In genomic region chr20:61531553-61532345, GRCh38 we compare ENCODE assay signal across 19 cellular contexts.
A peak's percentile ranks its signal among the peaks of the same experiment; 100 is the strongest.
DNase-seq lines count a peak whose midpoint lies in the region; ATAC-seq and TF ChIP-seq lines count a peak whose summit lies in the region.
"Had no signal": no experiment of that assay in that cellular context is flagged by ENCODE, and none has a peak within 500 bp of the region (broad histone marks: within the 10 kb centered on the region; RNA-seq: fewer than 3 reads in every experiment).

No MANE protein-coding gene starts in this region.

- H3K4me3 ChIP-seq in epithelial cell of esophagus (ENCODE audit: low read length) = no peak overlapping the region
- H3K4me3 ChIP-seq in skeletal muscle satellite cell (ENCODE audit: low read length) = no peak overlapping the region
- no peak overlapping the region for H3K4me3 ChIP-seq in ascending aorta
- H3K4me3 ChIP-seq: SJCRH30, skin epidermis had no signal

- TF ChIP-seq CTCF in RWPE1 (conservative IDR thresholded peaks at IDR 0.05; ENCODE audit: low read depth) (no peak), epithelial cell of esophagus (IDR thresholded peaks at IDR 0.05; ENCODE audit: insufficient read depth, low read depth, low read length, missing control alignments) (no peak), ascending aorta (IDR thresholded peaks at IDR 0.05) (no peak)

- H3K4me1 ChIP-seq in skeletal muscle satellite cell (ENCODE audit: control insufficient read depth, insufficient read depth, low read length) = peaks cover 10% of the 10 kb centered on the region
- H3K4me1 ChIP-seq in ascending aorta = no peaks in the 10 kb centered on the region
- H3K4me1 ChIP-seq: SJCRH30 had no signal

- H3K36me3 ChIP-seq in skeletal muscle satellite cell (ENCODE audit: insufficient read depth, low read length) = no peaks in the 10 kb centered on the region
- no peaks in the 10 kb centered on the region for H3K36me3 ChIP-seq in ascending aorta
- H3K36me3 ChIP-seq: SJCRH30 had no signal

- H3K9me3 ChIP-seq in skeletal muscle satellite cell (replicated peaks; ENCODE audit: low read length) = no peaks in the 10 kb centered on the region
- no peaks in the 10 kb centered on the region for H3K9me3 ChIP-seq in ascending aorta
- H3K9me3 ChIP-seq: SJCRH30 had no signal

- H3K27ac ChIP-seq in RWPE1 = peak overlapping the region; percentile 70
- H3K27ac ChIP-seq in ascending aorta = no peak overlapping the region
- H3K27ac ChIP-seq: SJCRH30, skin epidermis had no signal

- CTCF ChIA-PET in RWPE1 (lab: Yijun Ruan, JAX) = interaction anchor here (0.6 kb wide), 1 partner anchor 265 kb away, joined by 3 read pairs; no protein-coding TSS in a partner anchor

- intact Hi-C loops in ascending aorta (cut with DNase I) = no loop called here

- H3K4me2 ChIP-seq in skeletal muscle satellite cell (ENCODE audit: low read length) = peak overlapping the region; percentile 55

- no peak for ATAC-seq in GM21786 (IDR thresholded peaks at IDR 0.05; ENCODE audit: unreplicated experiment)
- ATAC-seq: activated naive CD8-positive, alpha-beta T cell treated with anti-CD3 and anti-CD28 coated beads, Interleukin-2, amount 50 U/mL, for 24 hours; natural killer cell treated with Interleukin-12 subunit alpha and Interleukin-12 subunit beta and Interleukin-15 and Interleukin-18, amount 100 ng/mL, for 72 hours had no signal

- POLR2A ChIA-PET in RWPE1 (lab: Yijun Ruan, JAX; ENCODE audit: low non-redundant PET) = no interaction called here

- DNase-seq in H4 (ENCODE audit: low spot score) (peak; percentile 33), RWPE1 (ENCODE audit: low spot score) (peak; percentile 98), epithelial cell of esophagus (ENCODE audit: low read depth) (peak; percentile 42), NCI-H1417 (lab: John Stamatoyannopoulos, UW) (no peak), ascending aorta (ENCODE audit: low spot score in 2 of 2) (no peak)
- DNase-seq: activated CD4-positive, alpha-beta T cell treated with anti-CD3 and anti-CD28 coated beads for 1 hour; activated naive CD8-positive, alpha-beta T cell treated with anti-CD3 and anti-CD28 coated beads, Interleukin-2, amount 50 U/mL, for 24 hours; effector memory CD4-positive, alpha-beta T cell; hippocampal formation; kidney glomerular epithelial cell; NCI-H2029; NCI-H510A treated with DMSO at 0.1 percent for 48 hours; SJCRH30; stimulated activated CD4-positive, alpha-beta T cell treated with anti-CD3 and anti-CD28 coated beads, Interleukin-4, amount 100 ng/mL, for 24 hours; T-helper 9 cell had no signal

- no peak overlapping the region for H3K9ac ChIP-seq in skeletal muscle satellite cell (ENCODE audit: low read depth, low read length)

- H3K27me3 ChIP-seq in skeletal muscle satellite cell (ENCODE audit: control insufficient read depth, insufficient read depth, low read length) (no peaks in the 10 kb centered on the region), ascending aorta (no peaks in the 10 kb centered on the region)

Comparison
In these comparisons a context has a peak if more than half of its experiments do, and no peak if none do; other contexts are left out.
1. DNase-seq: peak in H4 (single experiment), RWPE1 (single experiment) and epithelial cell of esophagus (single experiment); none in NCI-H1417 (0 of 3) and ascending aorta (0 of 2).